In the genomic region with DNA sequence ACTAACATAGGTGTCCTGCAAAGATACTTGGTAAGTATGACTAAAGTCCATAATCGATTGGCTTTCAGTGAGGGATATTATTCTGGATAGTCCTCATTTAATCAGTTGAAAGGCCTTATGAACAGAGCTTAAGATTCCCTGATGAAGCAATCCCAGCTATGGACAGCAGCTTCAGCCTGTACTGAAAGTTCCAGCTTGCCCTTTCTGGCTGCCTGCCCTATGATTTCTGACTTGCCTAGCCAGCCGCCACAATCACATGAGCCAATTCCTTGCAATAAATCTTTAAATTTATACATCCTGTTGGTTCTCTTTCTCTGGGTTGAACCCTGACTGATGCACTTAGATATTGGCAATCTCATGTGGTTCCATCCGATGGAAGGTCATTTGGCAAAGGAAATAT, we compare ENCODE assay signal across 25 cellular contexts.
DNase-seq lines count a peak whose midpoint lies in the region; ATAC-seq and TF ChIP-seq lines count a peak whose summit lies in the region.
"Had no signal": no experiment of that assay in that cellular context is flagged by ENCODE, and none has a peak within 500 bp of the region (broad histone marks: within the 10 kb centered on the region; RNA-seq: fewer than 3 reads in every experiment).

No MANE protein-coding gene starts in this region.

- H3K36me3 ChIP-seq in body of pancreas (replicated peaks in 1 of 2; ENCODE audit: insufficient read depth in 1 of 2, low read depth in 2 of 2): no peaks in the 10 kb centered on the region
- H3K36me3 ChIP-seq in hepatocyte (replicated peaks; ENCODE audit: insufficient read depth, low read depth): no peaks in the 10 kb centered on the region

- H3K4me2 ChIP-seq in hepatocyte: no peak overlapping the region
- H3K4me2 ChIP-seq: PC-9, SK-N-SH had no signal

- H3K4me1 ChIP-seq in body of pancreas: no peaks in the 10 kb centered on the region
- no peaks in the 10 kb centered on the region for H3K4me1 ChIP-seq in hepatocyte (ENCODE audit: insufficient read depth)

- H3K9me3 ChIP-seq in body of pancreas (no peaks in the 10 kb centered on the region), hepatocyte (ENCODE audit: low read depth) (no peaks in the 10 kb centered on the region)

- no peaks in the 10 kb centered on the region for H3K79me2 ChIP-seq in hepatocyte

- DNase-seq in left ventricle myocardium superior: peak; percentile 15
- DNase-seq in Right ventricle myocardium inferior (ENCODE audit: missing footprints): no peak
- peak in 3 of 4 donors; percentile 3 to 13 (median 11) for DNase-seq in body of pancreas
- peak; percentile 31 for DNase-seq in hepatocyte (ENCODE audit: low spot score)
- no peak for DNase-seq in middle frontal gyrus (ENCODE audit: extremely low spot score, low spot score)
- DNase-seq: AML-193; C1 segment of cervical spinal cord; CD8-positive, alpha-beta T cell; DMS153; GOT3; HCEC 1CT; Kasumi-1; NCI-H1092 treated with DMSO at 0.1 percent for 48 hours; NCI-H1436 treated with DMSO at 0.1 percent for 48 hours; NCI-H1930; NCI-H2227 treated with DMSO at 0.1 percent for 48 hours; NCI-H510A treated with DMSO at 0.1 percent for 48 hours; NCI-H748 treated with DMSO at 0.1 percent for 48 hours; PC-9; SIG-M5; SK-N-SH had no signal

- intact Hi-C loops in left ventricle myocardium superior (cut with micrococcal nuclease) (no loop called here), Right ventricle myocardium inferior (cut with DNase I) (no loop called here), body of pancreas (cut with DNase I) (no loop called here)

- H2AFZ ChIP-seq in hepatocyte: no peak overlapping the region
- H2AFZ ChIP-seq: PC-9 had no signal

- no peak overlapping the region for H3K4me3 ChIP-seq in body of pancreas
- no peak overlapping the region for H3K4me3 ChIP-seq in hepatocyte
- H3K4me3 ChIP-seq: PC-9 had no signal

- 59 to 75% methylated on average over 3 of the region's 3 CpGs for WGBS in body of pancreas, 2 donors
- WGBS in hepatocyte (ENCODE audit: low lambda C conversion rate, missing lambda C conversion rate): 88% methylated on average over 3 of the region's 3 CpGs

- no peak for TF ChIP-seq POLR2A in body of pancreas (IDR thresholded peaks at IDR 0.05)

- no peaks in the 10 kb centered on the region for H3K9me2 ChIP-seq in hepatocyte (replicated peaks; ENCODE audit: insufficient read depth)
- H3K9me2 ChIP-seq: SK-N-SH had no signal

- ATAC-seq in left ventricle myocardium superior: no peak
- no peak for ATAC-seq in Right ventricle myocardium inferior
- no peak for ATAC-seq in body of pancreas
- no peak for ATAC-seq in HG02981 (IDR thresholded peaks at IDR 0.05; ENCODE audit: unreplicated experiment)
- no peak for ATAC-seq in HG03159 (IDR thresholded peaks at IDR 0.05; ENCODE audit: unreplicated experiment)
- no peak for ATAC-seq in GM21360 (IDR thresholded peaks at IDR 0.05; ENCODE audit: unreplicated experiment)
- ATAC-seq: CD8-positive, alpha-beta T cell had no signal

- H3K27me3 ChIP-seq in body of pancreas (no peaks in the 10 kb centered on the region), hepatocyte (no peaks in the 10 kb centered on the region)

- TF ChIP-seq CTCF in body of pancreas (IDR thresholded peaks at IDR 0.05) (no peak), hepatocyte (IDR thresholded peaks at IDR 0.05; ENCODE audit: poor library complexity) (no peak)

- no peaks in the 10 kb centered on the region for H4K20me1 ChIP-seq in hepatocyte (ENCODE audit: insufficient read depth, poor library complexity, severe bottlenecking)

- no peak overlapping the region for H3K27ac ChIP-seq in body of pancreas
- no peak overlapping the region for H3K27ac ChIP-seq in hepatocyte
- H3K27ac ChIP-seq: PC-9, RWPE1 had no signal

Comparison
In these comparisons a context has a peak if more than half of its experiments do, and no peak if none do; other contexts are left out.
1. DNase-seq: peak in left ventricle myocardium superior (single experiment), body of pancreas (3 of 4) and hepatocyte (single experiment); none in Right ventricle myocardium inferior (single experiment) and middle frontal gyrus (single experiment).